Comparison of ENCODE assay signal across 1 cellular context in the genomic region with DNA sequence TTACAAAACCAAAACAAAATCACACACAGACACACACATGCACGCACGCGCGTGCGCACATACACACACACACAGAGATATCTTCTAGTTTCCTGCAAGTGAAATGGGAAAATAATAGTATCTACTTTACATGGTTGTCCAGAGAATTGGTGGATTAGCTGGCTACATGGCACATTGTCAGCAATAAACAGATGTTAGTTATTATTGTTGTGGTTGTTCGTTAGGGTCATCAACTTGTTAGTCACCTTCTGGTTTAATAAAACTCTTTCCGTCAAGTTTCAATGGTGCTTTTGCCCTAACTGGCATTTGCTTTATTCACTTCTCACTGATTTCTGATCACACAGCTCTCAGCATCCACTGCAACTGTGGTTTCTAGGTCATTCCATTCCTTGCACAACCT.
TF ChIP-seq lines count a peak whose summit lies in the region.

No MANE protein-coding gene starts in this region.

TF ChIP-seq in H1, 55 proteins besides CTCF, POLR2A, EP300 and RAD21:
- TF ChIP-seq CHD2 (IDR thresholded peaks at IDR 0.05; ENCODE audit: low read length): no peak
- TF ChIP-seq BRCA1 (IDR thresholded peaks at IDR 0.05; ENCODE audit: low read depth, low read length): no peak
- TF ChIP-seq BACH1 (IDR thresholded peaks at IDR 0.05; ENCODE audit: low read length): no peak
- no peak for TF ChIP-seq SP2 (IDR thresholded peaks at IDR 0.05; ENCODE audit: low read length)
- TF ChIP-seq GTF2F1 (IDR thresholded peaks at IDR 0.05; ENCODE audit: borderline replicate concordance, low read depth, low read length): no peak
- TF ChIP-seq RXRA (IDR thresholded peaks at IDR 0.05; ENCODE audit: insufficient read depth, low read depth, low read length): no peak
- TF ChIP-seq SIRT6 (IDR thresholded peaks at IDR 0.05; ENCODE audit: low read length): no peak
- no peak for TF ChIP-seq ASH2L (IDR thresholded peaks at IDR 0.05; ENCODE audit: low read length)
- no peak for TF ChIP-seq CTBP2 (IDR thresholded peaks at IDR 0.05; ENCODE audit: borderline replicate concordance, insufficient read depth, insufficient read length, low read length)
- TF ChIP-seq MAFK (IDR thresholded peaks at IDR 0.05; ENCODE audit: low read depth, low read length): no peak
- no peak for TF ChIP-seq CREB1 (IDR thresholded peaks at IDR 0.05)
- TF ChIP-seq CEBPB (IDR thresholded peaks at IDR 0.05; ENCODE audit: low read depth, low read length): no peak
- no peak for TF ChIP-seq SP1 (IDR thresholded peaks at IDR 0.05; ENCODE audit: low read depth, low read length)
- no peak for TF ChIP-seq POU5F1 (IDR thresholded peaks at IDR 0.05; ENCODE audit: low read depth, low read length)
- TF ChIP-seq RFX5 (IDR thresholded peaks at IDR 0.05; ENCODE audit: borderline replicate concordance, low read depth, low read length): no peak
- TF ChIP-seq, protein P1, sequence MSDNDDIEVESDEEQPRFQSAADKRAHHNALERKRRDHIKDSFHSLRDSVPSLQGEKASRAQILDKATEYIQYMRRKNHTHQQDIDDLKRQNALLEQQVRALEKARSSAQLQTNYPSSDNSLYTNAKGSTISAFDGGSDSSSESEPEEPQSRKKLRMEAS (IDR thresholded peaks at IDR 0.05): no peak
